In genomic region chr11:120686516-120686915, GRCh38 we compare ENCODE assay signal across 3 cellular contexts.
"Had no signal": no experiment of that assay in that cellular context is flagged by ENCODE, and none has a peak within 500 bp of the region (broad histone marks: within the 10 kb centered on the region; RNA-seq: fewer than 3 reads in every experiment).

No MANE protein-coding gene starts in this region.

- DNase-seq: GDM1, GF-D8 had no signal

- H3K4me3 ChIP-seq: GM12878 had no signal

- ATAC-seq: GM12878 had no signal
